1 cellular context compared by ENCODE assay signal in the genomic region with DNA sequence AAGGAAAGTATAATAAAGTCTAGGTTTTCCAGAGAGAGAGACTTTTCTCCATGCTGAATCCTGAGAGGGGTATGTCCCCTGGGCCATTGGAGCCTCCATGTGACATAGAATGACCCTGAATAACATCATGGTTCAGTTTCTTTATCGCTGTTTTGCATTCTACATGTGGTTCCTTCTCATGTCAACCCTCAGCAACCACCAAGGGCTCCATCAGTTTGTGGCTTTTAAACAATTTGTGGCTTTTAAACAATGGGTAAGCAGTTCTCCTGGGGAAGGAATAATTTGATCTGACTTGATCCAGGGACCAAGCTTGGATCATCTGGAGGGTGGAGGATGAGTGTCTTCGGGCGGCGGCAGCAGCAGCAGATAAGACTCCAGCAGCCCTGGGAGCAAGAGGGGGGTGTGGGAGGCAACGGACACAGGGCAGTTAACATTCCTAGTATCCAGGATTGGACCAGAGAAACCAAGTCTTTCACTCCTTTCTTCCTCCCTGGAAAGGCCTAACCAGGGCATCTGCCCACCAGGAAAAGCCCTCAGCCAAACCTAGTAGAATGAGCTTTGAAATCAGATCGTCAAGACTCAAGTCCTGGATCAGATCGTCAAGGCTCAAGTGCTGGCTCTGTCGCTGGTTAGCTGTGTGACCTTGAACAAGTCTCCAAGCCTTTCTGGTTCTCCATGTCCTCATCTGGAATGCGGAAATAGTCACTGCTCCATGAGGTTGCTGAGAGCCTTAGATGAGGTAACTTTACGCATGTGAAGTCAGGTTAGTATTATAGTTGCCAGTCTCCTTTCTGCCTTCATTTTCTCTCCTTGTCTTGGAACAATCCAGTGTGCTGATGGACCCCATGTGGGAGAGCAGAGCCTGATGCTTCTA.
A peak's percentile ranks its signal among the peaks of the same experiment; 100 is the strongest.
TF ChIP-seq lines count a peak whose summit lies in the region.

No MANE protein-coding gene starts in this region.

TF ChIP-seq in K562, 482 proteins besides CTCF, POLR2A, EP300 and RAD21 (continued from another document and continues in another):
- TF ChIP-seq, protein P1, sequence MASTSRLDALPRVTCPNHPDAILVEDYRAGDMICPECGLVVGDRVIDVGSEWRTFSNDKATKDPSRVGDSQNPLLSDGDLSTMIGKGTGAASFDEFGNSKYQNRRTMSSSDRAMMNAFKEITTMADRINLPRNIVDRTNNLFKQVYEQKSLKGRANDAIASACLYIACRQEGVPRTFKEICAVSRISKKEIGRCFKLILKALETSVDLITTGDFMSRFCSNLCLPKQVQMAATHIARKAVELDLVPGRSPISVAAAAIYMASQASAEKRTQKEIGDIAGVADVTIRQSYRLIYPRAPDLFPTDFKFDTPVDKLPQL (IDR thresholded peaks at IDR 0.05; ENCODE audit: extremely low read depth, insufficient read length), result no peak
- no peak for TF ChIP-seq TAF15 (IDR thresholded peaks at IDR 0.05; ENCODE audit: low read depth, low read length)
- TF ChIP-seq, protein P2, sequence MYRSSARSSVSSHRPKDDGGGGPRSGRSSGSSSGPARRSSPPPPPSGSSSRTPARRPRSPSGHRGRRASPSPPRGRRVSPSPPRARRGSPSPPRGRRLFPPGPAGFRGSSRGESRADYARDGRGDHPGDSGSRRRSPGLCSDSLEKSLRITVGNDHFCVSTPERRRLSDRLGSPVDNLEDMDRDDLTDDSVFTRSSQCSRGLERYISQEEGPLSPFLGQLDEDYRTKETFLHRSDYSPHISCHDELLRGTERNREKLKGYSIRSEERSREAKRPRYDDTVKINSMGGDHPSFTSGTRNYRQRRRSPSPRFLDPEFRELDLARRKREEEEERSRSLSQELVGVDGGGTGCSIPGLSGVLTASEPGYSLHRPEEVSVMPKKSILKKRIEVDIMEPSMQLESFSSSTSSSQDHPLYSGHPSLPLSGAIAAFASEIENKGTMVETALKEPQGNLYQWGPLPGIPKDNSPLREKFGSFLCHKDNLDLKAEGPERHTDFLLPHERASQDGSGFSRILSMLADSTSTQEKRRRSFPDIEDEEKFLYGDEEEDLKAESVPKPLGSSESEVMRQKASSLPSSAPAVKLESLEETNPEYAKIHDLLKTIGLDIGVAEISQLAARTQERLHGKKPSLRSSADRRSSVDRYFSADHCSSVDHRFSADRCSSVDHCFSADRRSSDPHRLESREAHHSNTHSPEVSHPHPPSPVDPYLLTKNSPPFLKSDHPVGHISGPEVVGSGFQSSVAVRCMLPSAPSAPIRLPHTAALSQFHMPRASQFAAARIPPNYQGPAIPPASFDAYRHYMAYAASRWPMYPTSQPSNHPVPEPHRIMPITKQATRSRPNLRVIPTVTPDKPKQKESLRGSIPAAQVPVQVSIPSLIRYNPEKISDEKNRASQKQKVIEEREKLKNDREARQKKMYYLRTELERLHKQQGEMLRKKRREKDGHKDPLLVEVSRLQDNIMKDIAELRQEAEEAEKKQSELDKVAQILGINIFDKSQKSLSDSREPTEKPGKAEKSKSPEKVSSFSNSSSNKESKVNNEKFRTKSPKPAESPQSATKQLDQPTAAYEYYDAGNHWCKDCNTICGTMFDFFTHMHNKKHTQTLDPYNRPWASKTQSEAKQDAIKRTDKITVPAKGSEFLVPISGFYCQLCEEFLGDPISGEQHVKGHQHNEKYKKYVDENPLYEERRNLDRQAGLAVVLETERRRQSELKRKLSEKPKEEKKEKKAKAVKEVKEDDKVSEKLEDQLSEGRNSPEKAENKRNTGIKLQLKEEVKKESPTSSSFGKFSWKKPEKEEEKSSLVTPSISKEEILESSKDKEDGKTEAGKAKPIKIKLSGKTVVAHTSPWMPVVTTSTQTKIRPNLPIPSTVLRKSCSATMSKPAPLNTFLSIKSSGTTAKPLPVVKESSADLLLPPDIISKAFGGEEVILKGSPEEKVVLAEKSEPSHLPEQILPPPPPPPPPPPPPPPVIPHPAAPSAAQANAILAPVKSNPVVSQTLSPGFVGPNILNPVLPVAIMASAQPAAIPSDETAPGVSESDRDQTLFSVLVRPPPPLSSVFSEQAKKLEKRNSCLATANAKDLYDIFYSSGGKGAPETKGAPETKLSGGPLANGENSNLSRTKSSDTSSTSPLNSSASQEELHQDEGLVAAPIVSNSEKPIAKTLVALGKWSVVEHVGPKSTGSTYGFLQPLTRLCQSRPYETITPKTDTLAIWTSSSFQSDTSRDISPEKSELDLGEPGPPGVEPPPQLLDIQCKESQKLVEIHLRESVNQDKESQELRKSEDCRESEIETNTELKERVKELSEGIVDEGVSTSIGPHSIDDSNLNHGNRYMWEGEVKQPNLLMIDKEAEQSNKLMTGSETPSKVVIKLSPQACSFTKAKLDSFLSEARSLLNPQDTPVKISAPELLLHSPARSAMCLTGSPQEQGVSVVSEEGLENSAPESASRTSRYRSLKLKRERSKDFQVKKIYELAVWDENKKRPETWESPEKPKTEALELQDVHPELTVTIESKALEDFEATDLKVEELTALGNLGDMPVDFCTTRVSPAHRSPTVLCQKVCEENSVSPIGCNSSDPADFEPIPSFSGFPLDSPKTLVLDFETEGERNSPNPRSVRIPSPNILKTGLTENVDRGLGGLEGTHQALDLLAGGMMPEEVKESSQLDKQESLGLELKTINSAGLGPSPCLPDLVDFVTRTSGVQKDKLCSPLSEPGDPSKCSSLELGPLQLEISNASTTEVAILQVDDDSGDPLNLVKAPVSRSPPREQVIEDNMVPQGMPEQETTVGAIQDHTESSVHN (IDR thresholded peaks at IDR 0.05; ENCODE audit: borderline replicate concordance in 1 of 2, low read depth in 1 of 2), result no peak
- TF ChIP-seq, protein P3, sequence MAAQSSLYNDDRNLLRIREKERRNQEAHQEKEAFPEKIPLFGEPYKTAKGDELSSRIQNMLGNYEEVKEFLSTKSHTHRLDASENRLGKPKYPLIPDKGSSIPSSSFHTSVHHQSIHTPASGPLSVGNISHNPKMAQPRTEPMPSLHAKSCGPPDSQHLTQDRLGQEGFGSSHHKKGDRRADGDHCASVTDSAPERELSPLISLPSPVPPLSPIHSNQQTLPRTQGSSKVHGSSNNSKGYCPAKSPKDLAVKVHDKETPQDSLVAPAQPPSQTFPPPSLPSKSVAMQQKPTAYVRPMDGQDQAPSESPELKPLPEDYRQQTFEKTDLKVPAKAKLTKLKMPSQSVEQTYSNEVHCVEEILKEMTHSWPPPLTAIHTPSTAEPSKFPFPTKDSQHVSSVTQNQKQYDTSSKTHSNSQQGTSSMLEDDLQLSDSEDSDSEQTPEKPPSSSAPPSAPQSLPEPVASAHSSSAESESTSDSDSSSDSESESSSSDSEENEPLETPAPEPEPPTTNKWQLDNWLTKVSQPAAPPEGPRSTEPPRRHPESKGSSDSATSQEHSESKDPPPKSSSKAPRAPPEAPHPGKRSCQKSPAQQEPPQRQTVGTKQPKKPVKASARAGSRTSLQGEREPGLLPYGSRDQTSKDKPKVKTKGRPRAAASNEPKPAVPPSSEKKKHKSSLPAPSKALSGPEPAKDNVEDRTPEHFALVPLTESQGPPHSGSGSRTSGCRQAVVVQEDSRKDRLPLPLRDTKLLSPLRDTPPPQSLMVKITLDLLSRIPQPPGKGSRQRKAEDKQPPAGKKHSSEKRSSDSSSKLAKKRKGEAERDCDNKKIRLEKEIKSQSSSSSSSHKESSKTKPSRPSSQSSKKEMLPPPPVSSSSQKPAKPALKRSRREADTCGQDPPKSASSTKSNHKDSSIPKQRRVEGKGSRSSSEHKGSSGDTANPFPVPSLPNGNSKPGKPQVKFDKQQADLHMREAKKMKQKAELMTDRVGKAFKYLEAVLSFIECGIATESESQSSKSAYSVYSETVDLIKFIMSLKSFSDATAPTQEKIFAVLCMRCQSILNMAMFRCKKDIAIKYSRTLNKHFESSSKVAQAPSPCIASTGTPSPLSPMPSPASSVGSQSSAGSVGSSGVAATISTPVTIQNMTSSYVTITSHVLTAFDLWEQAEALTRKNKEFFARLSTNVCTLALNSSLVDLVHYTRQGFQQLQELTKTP (IDR thresholded peaks at IDR 0.05; ENCODE audit: low read depth in 1 of 2, partially characterized antibody in 2 of 2), result no peak
- TF ChIP-seq, protein P4, sequence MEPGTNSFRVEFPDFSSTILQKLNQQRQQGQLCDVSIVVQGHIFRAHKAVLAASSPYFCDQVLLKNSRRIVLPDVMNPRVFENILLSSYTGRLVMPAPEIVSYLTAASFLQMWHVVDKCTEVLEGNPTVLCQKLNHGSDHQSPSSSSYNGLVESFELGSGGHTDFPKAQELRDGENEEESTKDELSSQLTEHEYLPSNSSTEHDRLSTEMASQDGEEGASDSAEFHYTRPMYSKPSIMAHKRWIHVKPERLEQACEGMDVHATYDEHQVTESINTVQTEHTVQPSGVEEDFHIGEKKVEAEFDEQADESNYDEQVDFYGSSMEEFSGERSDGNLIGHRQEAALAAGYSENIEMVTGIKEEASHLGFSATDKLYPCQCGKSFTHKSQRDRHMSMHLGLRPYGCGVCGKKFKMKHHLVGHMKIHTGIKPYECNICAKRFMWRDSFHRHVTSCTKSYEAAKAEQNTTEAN (CRISPR knock-in tag; IDR thresholded peaks at IDR 0.05), result no peak
- TF ChIP-seq, protein P5, sequence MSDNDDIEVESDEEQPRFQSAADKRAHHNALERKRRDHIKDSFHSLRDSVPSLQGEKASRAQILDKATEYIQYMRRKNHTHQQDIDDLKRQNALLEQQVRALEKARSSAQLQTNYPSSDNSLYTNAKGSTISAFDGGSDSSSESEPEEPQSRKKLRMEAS (CRISPR knock-in tag; IDR thresholded peaks at IDR 0.05), result no peak
- TF ChIP-seq, protein P6, sequence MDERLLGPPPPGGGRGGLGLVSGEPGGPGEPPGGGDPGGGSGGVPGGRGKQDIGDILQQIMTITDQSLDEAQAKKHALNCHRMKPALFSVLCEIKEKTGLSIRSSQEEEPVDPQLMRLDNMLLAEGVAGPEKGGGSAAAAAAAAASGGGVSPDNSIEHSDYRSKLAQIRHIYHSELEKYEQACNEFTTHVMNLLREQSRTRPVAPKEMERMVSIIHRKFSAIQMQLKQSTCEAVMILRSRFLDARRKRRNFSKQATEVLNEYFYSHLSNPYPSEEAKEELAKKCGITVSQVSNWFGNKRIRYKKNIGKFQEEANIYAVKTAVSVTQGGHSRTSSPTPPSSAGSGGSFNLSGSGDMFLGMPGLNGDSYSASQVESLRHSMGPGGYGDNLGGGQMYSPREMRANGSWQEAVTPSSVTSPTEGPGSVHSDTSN (CRISPR knock-in tag; IDR thresholded peaks at IDR 0.05; ENCODE audit: low read depth), result no peak
- TF ChIP-seq, protein P6 (tag; conservative IDR thresholded peaks at IDR 0.05; ENCODE audit: low read depth), result no peak
- no peak for TF ChIP-seq NFIC (IDR thresholded peaks at IDR 0.05)
- TF ChIP-seq, protein P7, sequence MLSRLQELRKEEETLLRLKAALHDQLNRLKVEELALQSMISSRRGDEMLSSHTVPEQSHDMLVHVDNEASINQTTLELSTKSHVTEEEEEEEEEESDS (CRISPR knock-in tag; IDR thresholded peaks at IDR 0.05), result no peak
- no peak for TF ChIP-seq ARID2 (IDR thresholded peaks at IDR 0.05)
- TF ChIP-seq BMI1 (IDR thresholded peaks at IDR 0.05; ENCODE audit: low read length), result no peak
- TF ChIP-seq NR4A1 (CRISPR knock-in tag; IDR thresholded peaks at IDR 0.05), result no peak
- TF ChIP-seq NR4A1 (tag; IDR thresholded peaks at IDR 0.05), result no peak
- TF ChIP-seq, protein P8, sequence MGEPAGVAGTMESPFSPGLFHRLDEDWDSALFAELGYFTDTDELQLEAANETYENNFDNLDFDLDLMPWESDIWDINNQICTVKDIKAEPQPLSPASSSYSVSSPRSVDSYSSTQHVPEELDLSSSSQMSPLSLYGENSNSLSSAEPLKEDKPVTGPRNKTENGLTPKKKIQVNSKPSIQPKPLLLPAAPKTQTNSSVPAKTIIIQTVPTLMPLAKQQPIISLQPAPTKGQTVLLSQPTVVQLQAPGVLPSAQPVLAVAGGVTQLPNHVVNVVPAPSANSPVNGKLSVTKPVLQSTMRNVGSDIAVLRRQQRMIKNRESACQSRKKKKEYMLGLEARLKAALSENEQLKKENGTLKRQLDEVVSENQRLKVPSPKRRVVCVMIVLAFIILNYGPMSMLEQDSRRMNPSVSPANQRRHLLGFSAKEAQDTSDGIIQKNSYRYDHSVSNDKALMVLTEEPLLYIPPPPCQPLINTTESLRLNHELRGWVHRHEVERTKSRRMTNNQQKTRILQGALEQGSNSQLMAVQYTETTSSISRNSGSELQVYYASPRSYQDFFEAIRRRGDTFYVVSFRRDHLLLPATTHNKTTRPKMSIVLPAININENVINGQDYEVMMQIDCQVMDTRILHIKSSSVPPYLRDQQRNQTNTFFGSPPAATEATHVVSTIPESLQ (CRISPR knock-in tag; IDR thresholded peaks at IDR 0.05), result no peak
- TF ChIP-seq, protein P9, sequence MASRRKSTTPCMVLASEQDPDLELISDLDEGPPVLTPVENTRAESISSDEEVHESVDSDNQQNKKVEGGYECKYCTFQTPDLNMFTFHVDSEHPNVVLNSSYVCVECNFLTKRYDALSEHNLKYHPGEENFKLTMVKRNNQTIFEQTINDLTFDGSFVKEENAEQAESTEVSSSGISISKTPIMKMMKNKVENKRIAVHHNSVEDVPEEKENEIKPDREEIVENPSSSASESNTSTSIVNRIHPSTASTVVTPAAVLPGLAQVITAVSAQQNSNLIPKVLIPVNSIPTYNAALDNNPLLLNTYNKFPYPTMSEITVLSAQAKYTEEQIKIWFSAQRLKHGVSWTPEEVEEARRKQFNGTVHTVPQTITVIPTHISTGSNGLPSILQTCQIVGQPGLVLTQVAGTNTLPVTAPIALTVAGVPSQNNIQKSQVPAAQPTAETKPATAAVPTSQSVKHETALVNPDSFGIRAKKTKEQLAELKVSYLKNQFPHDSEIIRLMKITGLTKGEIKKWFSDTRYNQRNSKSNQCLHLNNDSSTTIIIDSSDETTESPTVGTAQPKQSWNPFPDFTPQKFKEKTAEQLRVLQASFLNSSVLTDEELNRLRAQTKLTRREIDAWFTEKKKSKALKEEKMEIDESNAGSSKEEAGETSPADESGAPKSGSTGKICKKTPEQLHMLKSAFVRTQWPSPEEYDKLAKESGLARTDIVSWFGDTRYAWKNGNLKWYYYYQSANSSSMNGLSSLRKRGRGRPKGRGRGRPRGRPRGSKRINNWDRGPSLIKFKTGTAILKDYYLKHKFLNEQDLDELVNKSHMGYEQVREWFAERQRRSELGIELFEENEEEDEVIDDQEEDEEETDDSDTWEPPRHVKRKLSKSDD (conservative IDR thresholded peaks at IDR 0.05; ENCODE audit: low read length), result no peak
- TF ChIP-seq ARID1B (IDR thresholded peaks at IDR 0.05), result peak; percentile 10; the same call in 1 of the 2 replicates
- TF ChIP-seq ZC3H4 (CRISPR knock-in tag; IDR thresholded peaks at IDR 0.05; ENCODE audit: borderline replicate concordance), result no peak
- no peak for TF ChIP-seq U2AF2 (optimal IDR thresholded peaks at IDR 0.05; ENCODE audit: low read depth, low read length)
- TF ChIP-seq ZNF444 (CRISPR knock-in tag; IDR thresholded peaks at IDR 0.05), result no peak
- TF ChIP-seq HMGN3 (IDR thresholded peaks at IDR 0.05; ENCODE audit: borderline replicate concordance, extremely low read depth, insufficient read length, low read depth, low read length), result no peak
- no peak for TF ChIP-seq HNRNPUL1 (IDR thresholded peaks at IDR 0.05; ENCODE audit: low read length)
- TF ChIP-seq RBBP5 (IDR thresholded peaks at IDR 0.05; ENCODE audit: borderline replicate concordance, insufficient read depth, low read length, poor library complexity, severe bottlenecking), result no peak
- TF ChIP-seq ZNF696 (CRISPR knock-in tag; conservative IDR thresholded peaks at IDR 0.05), result no peak
- TF ChIP-seq CBFA2T3 (IDR thresholded peaks at IDR 0.05), result peak; percentile 54
- no peak for TF ChIP-seq FOXA1 (IDR thresholded peaks at IDR 0.05; ENCODE audit: borderline replicate concordance)
- TF ChIP-seq CBFA2T2 (conservative IDR thresholded peaks at IDR 0.05), result peak; percentile 26; the same call in 1 of the 2 replicates
- no peak for TF ChIP-seq ARNT (IDR thresholded peaks at IDR 0.05)
- TF ChIP-seq NCOA4 (IDR thresholded peaks at IDR 0.05; ENCODE audit: partially characterized antibody), result no peak
